In genomic region chr10:96370575-96371157, GRCh38 we compare ENCODE assay signal across 8 cellular contexts. TPM values are rescaled to one million over a fixed set of nuclear protein-coding genes. Genes with fewer than 3 reads are reported as not detected.
DNase-seq lines count a peak whose midpoint lies in the region; ATAC-seq and TF ChIP-seq lines count a peak whose summit lies in the region.

No MANE protein-coding gene starts in this region.

- H3K27me3 ChIP-seq in heart right ventricle = no peaks in the 10 kb centered on the region

- H3K27ac ChIP-seq in RWPE1 (no peak overlapping the region), heart right ventricle (no peak overlapping the region)

- no peak overlapping the region for H3K27ac Mint-ChIP-seq in Calu3 (ENCODE audit: unreplicated experiment)
- H3K27ac Mint-ChIP-seq in activated naive CD4-positive, alpha-beta T cell treated with anti-CD3 and anti-CD28 coated beads, Interleukin-2, amount 50 U/mL, for 72 hours = no peak overlapping the region
- H3K27ac Mint-ChIP-seq in stimulated activated memory B cell treated with anti-CD40 and anti-IgM and Interleukin-4, amounts not matched to agents 10 μg/mL and 1 μg/mL and 100 μg/mL, for 72 hours = no peak overlapping the region

- no peak overlapping the region for H3K4me3 ChIP-seq in heart right ventricle

- peaks cover 8% of the 10 kb centered on the region for H3K4me1 Mint-ChIP-seq in Calu3 (ENCODE audit: low read depth, unreplicated experiment)
- H3K4me1 Mint-ChIP-seq in stimulated activated memory B cell treated with anti-CD40 and anti-IgM and Interleukin-4, amounts not matched to agents 10 μg/mL and 1 μg/mL and 100 μg/mL, for 72 hours = peaks cover 16% of the 10 kb centered on the region

- intact Hi-C loops in Calu3 (cut with micrococcal nuclease; ENCODE audit: unreplicated experiment) = loop anchor here (10.0 kb wide), 1 partner anchor 464 kb away; the partner anchor contains the start of gene LCOR
- intact Hi-C loops in heart right ventricle (cut with DNase I) = loop anchor here in 5 of 10 donors (5.0 to 10.0 kb wide), 4 partner anchors 372 to 654 kb away; partner anchors contain the start of gene LCOR (in 3 of the 5)

- peak; percentile 59 for TF ChIP-seq CTCF in Calu3 (IDR thresholded peaks at IDR 0.05; ENCODE audit: unreplicated experiment)
- TF ChIP-seq CTCF in RWPE1 (conservative IDR thresholded peaks at IDR 0.05; ENCODE audit: low read depth) = peak; percentile 80
- TF ChIP-seq CTCF in heart right ventricle (IDR thresholded peaks at IDR 0.05) = peak; percentile 54 to 86 (median 80)

- no TSS peak for BruUV-seq in Calu3 (replicated peaks; lab: Mats Ljungman, UMichigan)

- POLR2A ChIA-PET in RWPE1 (lab: Yijun Ruan, JAX; ENCODE audit: low non-redundant PET) = no interaction called here

- H3K9me3 ChIP-seq in heart right ventricle = no peaks in the 10 kb centered on the region

- H3K4me1 ChIP-seq in heart right ventricle = peaks cover 0 to 25% (median 3%) of the 10 kb centered on the region in 9 donors

- H3K4me3 Mint-ChIP-seq in Calu3 (ENCODE audit: low read depth, unreplicated experiment) = peak overlapping the region; percentile 64
- no peak overlapping the region for H3K4me3 Mint-ChIP-seq in stimulated activated memory B cell treated with anti-CD40 and anti-IgM and Interleukin-4, amounts not matched to agents 10 μg/mL and 1 μg/mL and 100 μg/mL, for 72 hours

- no peaks in the 10 kb centered on the region for H3K27me3 Mint-ChIP-seq in Calu3 (ENCODE audit: unreplicated experiment)
- H3K27me3 Mint-ChIP-seq in stimulated activated memory B cell treated with anti-CD40 and anti-IgM and Interleukin-4, amounts not matched to agents 10 μg/mL and 1 μg/mL and 100 μg/mL, for 72 hours = peaks cover 34% of the 10 kb centered on the region

- no peaks in the 10 kb centered on the region for H3K9me3 Mint-ChIP-seq in Calu3 (ENCODE audit: low read depth, unreplicated experiment)
- H3K9me3 Mint-ChIP-seq in activated naive CD4-positive, alpha-beta T cell treated with anti-CD3 and anti-CD28 coated beads, Interleukin-2, amount 50 U/mL, for 72 hours = no peaks in the 10 kb centered on the region
- H3K9me3 Mint-ChIP-seq in stimulated activated memory B cell treated with anti-CD40 and anti-IgM and Interleukin-4, amounts not matched to agents 10 μg/mL and 1 μg/mL and 100 μg/mL, for 72 hours = no peaks in the 10 kb centered on the region

- WGBS in heart right ventricle, 2 donors = 36 to 40% methylated on average over 16 of the region's 16 CpGs

- ATAC-seq in activated naive CD4-positive, alpha-beta T cell treated with anti-CD3 and anti-CD28 coated beads, Interleukin-2, amount 50 U/mL, for 72 hours = peak; percentile 55 to 56
- ATAC-seq in heart right ventricle = peak in 3 of 8 donors; percentile 13 to 43 (median 22)
- ATAC-seq in HG02759 (IDR thresholded peaks at IDR 0.05; ENCODE audit: unreplicated experiment) = no peak
- ATAC-seq in stimulated activated memory B cell treated with anti-CD40 and anti-IgM and Interleukin-4, amounts not matched to agents 10 μg/mL and 1 μg/mL and 100 μg/mL, for 72 hours = no peak

- peaks cover 5% of the 10 kb centered on the region for H3K36me3 Mint-ChIP-seq in Calu3 (ENCODE audit: insufficient read depth, unreplicated experiment)
- H3K36me3 Mint-ChIP-seq in activated naive CD4-positive, alpha-beta T cell treated with anti-CD3 and anti-CD28 coated beads, Interleukin-2, amount 50 U/mL, for 72 hours = no peaks in the 10 kb centered on the region
- H3K36me3 Mint-ChIP-seq in stimulated activated memory B cell treated with anti-CD40 and anti-IgM and Interleukin-4, amounts not matched to agents 10 μg/mL and 1 μg/mL and 100 μg/mL, for 72 hours = no peaks in the 10 kb centered on the region

- peak; percentile 55 for DNase-seq in Calu3
- peak; percentile 60 for DNase-seq in HT-29 (ENCODE audit: low spot score)
- peak; percentile 71 for DNase-seq in RWPE1 (ENCODE audit: low spot score)
- peak in 1 of 2 donors; percentile 63 for DNase-seq in activated naive CD4-positive, alpha-beta T cell treated with anti-CD3 and anti-CD28 coated beads, Interleukin-2, amount 50 U/mL, for 72 hours (ENCODE audit: low spot score in 2 of 2)
- DNase-seq in heart right ventricle = peak in 1 of 2 donors; percentile 32
- peak; percentile 82 for DNase-seq in retina

- no peaks in the 10 kb centered on the region for H3K36me3 ChIP-seq in heart right ventricle

- CTCF ChIA-PET in Calu3 (lab: Charles Lee) (interaction anchor here (1.0 to 1.5 kb wide), 5 partner anchors 9 to 142 kb away, joined by 3 to 7 read pairs (median 4); no protein-coding TSS in a partner anchor), RWPE1 (lab: Yijun Ruan, JAX) (interaction anchor here (0.6 to 1.7 kb wide), 23 partner anchors 9 to 853 kb away, joined by 3 to 9 read pairs (median 4); partner anchors contain the start of genes OPALIN and TLL2)

RNA-seq across cellular contexts. Expression of gene OPALIN, which starts 11.9 kb away (rescaled TPM):
- total RNA-seq in Calu3 (2022) (not detected in 2 replicates), heart right ventricle (not detected)
- total RNA-seq in HT-29 (2014; rRNA removed; shearing (Covaris generic)) = not detected in 2 replicates
- total RNA-seq in activated naive CD4-positive, alpha-beta T cell treated with anti-CD3 and anti-CD28 coated beads, Interleukin-2, amount 50 U/mL, for 72 hours = not detected
- not detected for polyA plus RNA-seq in heart right ventricle

Comparison
In these comparisons a context has a peak if more than half of its experiments do, and no peak if none do; other contexts are left out.
1. ATAC-seq: peak in activated naive CD4-positive, alpha-beta T cell treated with anti-CD3 and anti-CD28 coated beads, Interleukin-2, amount 50 U/mL, for 72 hours (2 of 2); none in HG02759 (single experiment) and stimulated activated memory B cell treated with anti-CD40 and anti-IgM and Interleukin-4, amounts not matched to agents 10 μg/mL and 1 μg/mL and 100 μg/mL, for 72 hours (single experiment).
2. Peak in every context shown above with its lines, with median percentiles within 50 percentile points of each other: CTCF ChIP-seq.